9 cellular contexts compared by ENCODE assay signal in genomic region chr13:30145709-30146367, GRCh38.
DNase-seq lines count a peak whose midpoint lies in the region; ATAC-seq and TF ChIP-seq lines count a peak whose summit lies in the region.
"Had no signal": no experiment of that assay in that cellular context is flagged by ENCODE, and none has a peak within 500 bp of the region (broad histone marks: within the 10 kb centered on the region; RNA-seq: fewer than 3 reads in every experiment).

No MANE protein-coding gene starts in this region.

- TF ChIP-seq CTCF in endothelial cell (IDR thresholded peaks at IDR 0.05; ENCODE audit: unreplicated experiment) = no peak

- DNase-seq in activated T-cell treated with anti-CD3 and anti-CD28 coated beads for 24 hours (ENCODE audit: low read depth) = peak; percentile 18
- DNase-seq in activated T-cell treated with anti-CD3 and anti-CD28 coated beads, Interleukin-2, amount 50 U/mL, for 1 hour = no peak
- DNase-seq in stimulated activated CD4-positive, alpha-beta T cell treated with anti-CD3 and anti-CD28 coated beads, TNF-alpha, amount 100 ng/mL, for 48 hours (ENCODE audit: low read depth in 3 of 3) = peak in 2 of 3 donors; percentile 13 to 46
- DNase-seq in HCEC 1CT = no peak
- DNase-seq in endothelial cell (ENCODE audit: low spot score) = no peak
- no peak for DNase-seq in germinal center (ENCODE audit: low spot score)
- DNase-seq: NCI-H1436 treated with DMSO at 0.1 percent for 48 hours had no signal

- peaks cover 3% of the 10 kb centered on the region for H3K4me1 Mint-ChIP-seq in endothelial cell (ENCODE audit: unreplicated experiment)

- H3K9me3 Mint-ChIP-seq in endothelial cell (ENCODE audit: unreplicated experiment) = no peaks in the 10 kb centered on the region

- ATAC-seq in GM21737 (IDR thresholded peaks at IDR 0.05; ENCODE audit: unreplicated experiment) = peak; percentile 53
- peak; percentile 42 for ATAC-seq in HG03575 (IDR thresholded peaks at IDR 0.05; ENCODE audit: extremely low read depth, insufficient number of reproducible peaks, low FRiP score, unreplicated experiment)

- no peak overlapping the region for H3K27ac Mint-ChIP-seq in endothelial cell (ENCODE audit: unreplicated experiment)

- no peak overlapping the region for H3K4me3 Mint-ChIP-seq in endothelial cell (ENCODE audit: unreplicated experiment)

- peaks cover 4% of the 10 kb centered on the region for H3K27me3 Mint-ChIP-seq in endothelial cell (ENCODE audit: unreplicated experiment)

- H3K36me3 Mint-ChIP-seq in endothelial cell (ENCODE audit: low read depth, unreplicated experiment) = no peaks in the 10 kb centered on the region

Comparison
In these comparisons a context has a peak if more than half of its experiments do, and no peak if none do; other contexts are left out.
1. DNase-seq: peak in activated T-cell treated with anti-CD3 and anti-CD28 coated beads for 24 hours (single experiment) and stimulated activated CD4-positive, alpha-beta T cell treated with anti-CD3 and anti-CD28 coated beads, TNF-alpha, amount 100 ng/mL, for 48 hours (2 of 3); none in activated T-cell treated with anti-CD3 and anti-CD28 coated beads, Interleukin-2, amount 50 U/mL, for 1 hour (single experiment), HCEC 1CT (single experiment), endothelial cell (single experiment) and germinal center (single experiment).